Comparison of ENCODE assay signal across 29 cellular contexts in genomic region chr20:7308163-7308562, GRCh38.
"Had no signal": no experiment of that assay in that cellular context is flagged by ENCODE, and none has a peak within 500 bp of the region (broad histone marks: within the 10 kb centered on the region; RNA-seq: fewer than 3 reads in every experiment).

No MANE protein-coding gene starts in this region.

- H3K9me3 Mint-ChIP-seq: activated CD4-positive, alpha-beta T cell treated with anti-CD3 and anti-CD28 coated beads, Interleukin-2, amount 10 ng/mL, durations not matched to agents 7 days and 5 days had no signal

- H3K36me3 Mint-ChIP-seq: activated naive CD4-positive, alpha-beta T cell treated with anti-CD3 and anti-CD28 coated beads, Interleukin-2, amount 50 U/mL, for 72 hours had no signal

- FAIRE-seq: astrocyte, TTC549 had no signal

- H3K27me3 Mint-ChIP-seq: activated CD4-positive, alpha-beta T cell treated with anti-CD3 and anti-CD28 coated beads for 36 hours; activated CD4-positive, alpha-beta T cell treated with anti-CD3 and anti-CD28 coated beads, Interleukin-2, amount 10 ng/mL, durations not matched to agents 7 days and 5 days; activated T-cell treated with anti-CD3 and anti-CD28 coated beads, Interleukin-2, amount 50 U/mL, for 24 hours had no signal

- H3K27ac ChIP-seq: adrenal gland, body of pancreas, KMS-11, SJSA1 had no signal

- H3K4me3 Mint-ChIP-seq: activated CD4-positive, alpha-beta T cell treated with anti-CD3 and anti-CD28 coated beads for 36 hours; activated CD4-positive, alpha-beta T cell treated with anti-CD3 and anti-CD28 coated beads, Interleukin-2, amount 10 ng/mL, durations not matched to agents 7 days and 5 days; activated CD8-positive, alpha-beta T cell treated with anti-CD3 and anti-CD28 coated beads, Interleukin-2, amount 10 ng/mL, durations not matched to agents 7 days and 5 days; activated T-cell treated with anti-CD3 and anti-CD28 coated beads, Interleukin-2, amount 50 U/mL, for 24 hours; T-helper 1 cell treated with Interleukin-12 subunit alpha and Interleukin-12 subunit beta and Interleukin-4 antibody, amounts not matched to agents 30 μg/mL and 1 μg/mL, for 36 hours; T-helper 2 cell treated with Interferon-gamma antibody and Interleukin-4, amounts not matched to agents 5 μg/mL and 100 μg/mL, for 36 hours had no signal

- DNase-seq: activated CD4-positive, alpha-beta T cell treated with anti-CD3 and anti-CD28 coated beads for 36 hours; activated CD4-positive, alpha-beta T cell treated with anti-CD3 and anti-CD28 coated beads, Interleukin-2, amount 10 ng/mL, durations not matched to agents 7 days and 5 days; activated CD4-positive, alpha-beta T cell treated with anti-CD3 and anti-CD28 coated beads, Interleukin-2, amount 50 U/mL, for 48 hours; activated CD8-positive, alpha-beta T cell treated with anti-CD3 and anti-CD28 coated beads, Interleukin-2, amount 10 ng/mL, durations not matched to agents 7 days and 5 days; activated gamma-delta T cell; activated naive CD4-positive, alpha-beta T cell treated with Interleukin-2 at 50 U/mL for 16 hours; activated T-cell treated with anti-CD3 and anti-CD28 coated beads, Interleukin-2, amount 50 U/mL, for 24 hours; adrenal gland; body of pancreas; central memory CD4-positive, alpha-beta T cell; NCI-H1092 treated with DMSO at 0.1 percent for 48 hours; NCI-H1417; NCI-H146; NCI-H187 treated with DMSO at 0.1 percent for 48 hours; NCI-H2081; NCI-H345; NCI-H524 treated with DMSO at 0.1 percent for 48 hours; NK-92 treated with Interleukin-12 subunit alpha and Interleukin-12 subunit beta, amount 100 ng/mL, for 24 hours; SHP77 treated with DMSO at 0.1 percent for 48 hours; SK-N-SH had no signal

- H3K4me1 Mint-ChIP-seq: activated CD4-positive, alpha-beta T cell treated with anti-CD3 and anti-CD28 coated beads for 36 hours; activated CD4-positive, alpha-beta T cell treated with anti-CD3 and anti-CD28 coated beads, Interleukin-2, amount 10 ng/mL, durations not matched to agents 7 days and 5 days had no signal

- H3K4me1 ChIP-seq: adrenal gland, body of pancreas, SJSA1 had no signal

- H3K27ac Mint-ChIP-seq: activated CD4-positive, alpha-beta T cell treated with anti-CD3 and anti-CD28 coated beads for 36 hours; activated CD4-positive, alpha-beta T cell treated with anti-CD3 and anti-CD28 coated beads, Interleukin-2, amount 10 ng/mL, durations not matched to agents 7 days and 5 days; activated CD8-positive, alpha-beta T cell treated with anti-CD3 and anti-CD28 coated beads, Interleukin-2, amount 10 ng/mL, durations not matched to agents 7 days and 5 days; activated naive CD4-positive, alpha-beta T cell treated with anti-CD3 and anti-CD28 coated beads, Interleukin-2, amount 50 U/mL, for 72 hours; activated T-cell treated with anti-CD3 and anti-CD28 coated beads, Interleukin-2, amount 50 U/mL, for 24 hours; activated T-helper 2 cell treated with anti-CD3 and anti-CD28 coated beads, Interferon-gamma antibody, Interleukin-2, Interleukin-4, amounts not matched to agents 10 μg/mL and 5 μg/mL and 100 μg/mL, durations not matched to agents 14 hours and 24 hours and 36 hours; T-helper 1 cell treated with Interleukin-12 subunit alpha and Interleukin-12 subunit beta and Interleukin-4 antibody, amounts not matched to agents 30 μg/mL and 1 μg/mL, for 36 hours; T-helper 2 cell treated with Interferon-gamma antibody and Interleukin-4, amounts not matched to agents 5 μg/mL and 100 μg/mL, for 36 hours had no signal

- H3K27me3 ChIP-seq: adrenal gland, body of pancreas, SJSA1 had no signal

- ATAC-seq: activated CD4-positive, alpha-beta T cell treated with anti-CD3 and anti-CD28 coated beads for 36 hours; activated CD4-positive, CD25-positive, alpha-beta regulatory T cell treated with anti-CD3 and anti-CD28 coated beads, Interleukin-2, amount 50 U/mL, for 24 hours; activated CD8-positive, alpha-beta T cell treated with anti-CD3 and anti-CD28 coated beads, Interleukin-2, amount 10 ng/mL, durations not matched to agents 7 days and 5 days; activated naive CD4-positive, alpha-beta T cell treated with anti-CD3 and anti-CD28 coated beads, Interleukin-2, amount 50 U/mL, for 72 hours; body of pancreas had no signal
